ENCODE assay signal across 26 cellular contexts in genomic region chr7:31171216-31171750, GRCh38.
"Had no signal": no experiment of that assay in that cellular context is flagged by ENCODE, and none has a peak within 500 bp of the region (broad histone marks: within the 10 kb centered on the region; RNA-seq: fewer than 3 reads in every experiment).

No MANE protein-coding gene starts in this region.

- H3K27ac ChIP-seq: coronary artery, esophagus squamous epithelium, neutrophil, pancreas, right lobe of liver, thyroid gland had no signal

- H3K27me3 ChIP-seq: neutrophil, pancreas, right lobe of liver, thyroid gland had no signal

- H3K4me3 ChIP-seq: coronary artery, esophagus squamous epithelium, mucosa of descending colon, pancreas, right lobe of liver, thyroid gland had no signal

- H3K27ac Mint-ChIP-seq: immature natural killer cell; mesothelial cell of epicardium; naive B cell; natural killer cell treated with Interleukin-12 subunit alpha and Interleukin-12 subunit beta and Interleukin-15 and Interleukin-18, amount 100 ng/mL, for 72 hours; stimulated activated naive B cell treated with anti-CD40 and anti-IgM and Interleukin-4, amounts not matched to agents 10 μg/mL and 1 μg/mL and 100 μg/mL, for 72 hours; stimulated activated naive CD8-positive, alpha-beta T cell treated with anti-CD3 and anti-CD28 coated beads, Interleukin-15, amount 100 ng/mL, for 72 hours; type B pancreatic cell had no signal

- H3K4me3 Mint-ChIP-seq: immature natural killer cell; mesothelial cell of epicardium; naive B cell; natural killer cell treated with Interleukin-12 subunit alpha and Interleukin-12 subunit beta and Interleukin-15 and Interleukin-18, amount 100 ng/mL, for 72 hours; neural crest cell; stimulated activated naive B cell treated with anti-CD40 and anti-IgM and Interleukin-4, amounts not matched to agents 10 μg/mL and 1 μg/mL and 100 μg/mL, for 72 hours; stimulated activated naive CD8-positive, alpha-beta T cell treated with anti-CD3 and anti-CD28 coated beads, Interleukin-15, amount 100 ng/mL, for 72 hours; type B pancreatic cell had no signal

- H3K4me1 Mint-ChIP-seq: immature natural killer cell; mesothelial cell of epicardium; naive B cell; neural crest cell; stimulated activated naive B cell treated with anti-CD40 and anti-IgM and Interleukin-4, amounts not matched to agents 10 μg/mL and 1 μg/mL and 100 μg/mL, for 72 hours; stimulated activated naive CD8-positive, alpha-beta T cell treated with anti-CD3 and anti-CD28 coated beads, Interleukin-15, amount 100 ng/mL, for 72 hours had no signal

- DNase-seq: dermis blood vessel endothelial cell; effector memory CD4-positive, alpha-beta T cell; esophagus squamous epithelium; foreskin melanocyte; glutamatergic neuron; immature natural killer cell; mesenchymal stem cell; mucosa of descending colon; naive B cell; pancreas; right lobe of liver; small intestine; stimulated activated CD4-positive, alpha-beta T cell treated with anti-CD3 and anti-CD28 coated beads, Interleukin-15, amount 100 ng/mL, for 24 hours; stimulated activated CD4-positive, alpha-beta T cell treated with anti-CD3 and anti-CD28 coated beads, Interleukin-2, amount 100 ng/mL, for 48 hours; stimulated activated naive B cell treated with anti-CD40 and anti-IgM and Interleukin-4, amounts not matched to agents 10 μg/mL and 1 μg/mL and 100 μg/mL, for 72 hours; stimulated activated naive CD8-positive, alpha-beta T cell treated with anti-CD3 and anti-CD28 coated beads, Interleukin-15, amount 100 ng/mL, for 72 hours; thyroid gland had no signal

- ATAC-seq: left lobe of liver; mucosa of descending colon; natural killer cell treated with Interleukin-12 subunit alpha and Interleukin-12 subunit beta and Interleukin-15 and Interleukin-18, amount 100 ng/mL, for 72 hours; pancreas; right lobe of liver; stimulated activated naive B cell treated with anti-CD40 and anti-IgM and Interleukin-4, amounts not matched to agents 10 μg/mL and 1 μg/mL and 100 μg/mL, for 72 hours; stimulated activated naive CD8-positive, alpha-beta T cell treated with anti-CD3 and anti-CD28 coated beads, Interleukin-15, amount 100 ng/mL, for 72 hours had no signal

- H3K36me3 ChIP-seq: esophagus squamous epithelium, neutrophil, pancreas, right lobe of liver, thyroid gland had no signal

- H3K9me3 Mint-ChIP-seq: mesothelial cell of epicardium; natural killer cell treated with Interleukin-12 subunit alpha and Interleukin-12 subunit beta and Interleukin-15 and Interleukin-18, amount 100 ng/mL, for 72 hours; stimulated activated naive B cell treated with anti-CD40 and anti-IgM and Interleukin-4, amounts not matched to agents 10 μg/mL and 1 μg/mL and 100 μg/mL, for 72 hours; stimulated activated naive CD8-positive, alpha-beta T cell treated with anti-CD3 and anti-CD28 coated beads, Interleukin-15, amount 100 ng/mL, for 72 hours; type B pancreatic cell had no signal

- FAIRE-seq: endothelial cell of umbilical vein, keratinocyte, pancreas, small intestine had no signal

- H3K36me3 Mint-ChIP-seq: immature natural killer cell; mesothelial cell of epicardium; naive B cell; natural killer cell treated with Interleukin-12 subunit alpha and Interleukin-12 subunit beta and Interleukin-15 and Interleukin-18, amount 100 ng/mL, for 72 hours; stimulated activated naive B cell treated with anti-CD40 and anti-IgM and Interleukin-4, amounts not matched to agents 10 μg/mL and 1 μg/mL and 100 μg/mL, for 72 hours; type B pancreatic cell had no signal

- H3K9me3 ChIP-seq: esophagus squamous epithelium, mucosa of descending colon, neutrophil, pancreas, right lobe of liver, thyroid gland had no signal

- H3K4me1 ChIP-seq: esophagus squamous epithelium, pancreas, right lobe of liver, thyroid gland had no signal
